Comparison of ENCODE assay signal across 24 cellular contexts in genomic region chr2:47178359-47178758, GRCh38. TPM values are rescaled to one million over a fixed set of nuclear protein-coding genes. Genes with fewer than 3 reads are reported as not detected.
A peak's percentile ranks its signal among the peaks of the same experiment; 100 is the strongest.
DNase-seq lines count a peak whose midpoint lies in the region; ATAC-seq, FAIRE-seq and TF ChIP-seq lines count a peak whose summit lies in the region.
"Had no signal": no experiment of that assay in that cellular context is flagged by ENCODE, and none has a peak within 500 bp of the region (broad histone marks: within the 10 kb centered on the region; RNA-seq: fewer than 3 reads in every experiment).

No MANE protein-coding gene starts in this region.

- H3K56ac ChIP-seq in IMR-90 (ENCODE audit: extremely low read depth, insufficient read depth, low read length) (no peak overlapping the region), H1 (replicated peaks; ENCODE audit: insufficient read length, low read depth, low read length) (no peak overlapping the region)

- peaks cover 21 to 29% of the 10 kb centered on the region in 2 experiments for H3K79me2 ChIP-seq in H1 (ENCODE audit: control insufficient read depth in 1 of 2, insufficient read depth in 2 of 2, low read length in 2 of 2)

- WGBS in IMR-90 (ENCODE audit: extremely low coverage in 2 of 2, insufficient read length in 1 of 2), 2 experiments: 86% methylated on average over 3 of the region's 6 CpGs; no CpG with 5 or more reads in 1 of the 2 experiments
- WGBS in H1 (ENCODE audit: extremely low coverage in 1 of 2, insufficient coverage in 1 of 2, insufficient read length in 1 of 2, insufficient replicate concordance in 2 of 2, low coverage in 1 of 2, low lambda C conversion rate in 2 of 2, missing lambda C conversion rate in 1 of 2), 2 experiments: 39% methylated on average over 6 of the region's 6 CpGs; no CpG with 5 or more reads in 1 of the 2 experiments

- peaks cover 26% of the 10 kb centered on the region for H3K4me1 ChIP-seq in CD4-positive, alpha-beta memory T cell (ENCODE audit: insufficient read depth, low read length)
- H3K4me1 ChIP-seq in IMR-90 (ENCODE audit: control insufficient read depth, insufficient read depth, low read length) (peaks cover 3% of the 10 kb centered on the region; the same call in 1 of the 2 replicates), H1 (replicated peaks in 1 of 4; ENCODE audit: control insufficient read depth in 3 of 4, insufficient read depth in 4 of 4, low read length in 3 of 4) (peaks cover 6 to 18% (median 15%) of the 10 kb centered on the region in 4 experiments; a peak in 6 of 7 replicates), right atrium auricular region (peaks cover 0 to 20% of the 10 kb centered on the region in 2 donors)

- no peaks in the 10 kb centered on the region for H3K36me3 ChIP-seq in CD4-positive, alpha-beta memory T cell (ENCODE audit: insufficient read depth, low read length)
- H3K36me3 ChIP-seq in IMR-90 (ENCODE audit: control insufficient read depth, insufficient read depth, low read length) (peaks cover 3% of the 10 kb centered on the region), H1 (ENCODE audit: control insufficient read depth in 2 of 4, insufficient read depth in 4 of 4, low read length in 3 of 4) (peaks cover 0 to 5% (median 0%) of the 10 kb centered on the region in 4 experiments; a peak in 1 of 8 replicates), right atrium auricular region (no peaks in the 10 kb centered on the region)

- H3K27ac ChIP-seq in CD4-positive, alpha-beta memory T cell (ENCODE audit: low read depth, low read length): no peak overlapping the region
- no peak overlapping the region for H3K27ac ChIP-seq in IMR-90 (ENCODE audit: insufficient read depth, low read length)
- H3K27ac ChIP-seq in H1 (ENCODE audit: low read depth, low read length): no peak overlapping the region
- H3K27ac ChIP-seq in right atrium auricular region: no peak overlapping the region

- no peak overlapping the region for H2AK9ac ChIP-seq in IMR-90 (replicated peaks; ENCODE audit: low read depth, low read length, poor library complexity)

- DNase-seq in CD4-positive, alpha-beta memory T cell: no peak
- DNase-seq in IMR-90 (no peak), H1 (ENCODE audit: low read depth in 1 of 2, low spot score in 2 of 2) (no peak), neural crest cell (ENCODE audit: low read depth, low spot score) (no peak), hepatic stellate cell (ENCODE audit: low spot score) (no peak), right atrium auricular region (ENCODE audit: low spot score) (no peak)
- DNase-seq in activated CD4-positive, alpha-beta T cell treated with anti-CD3 and anti-CD28 coated beads for 1 hour: no peak
- DNase-seq in stimulated activated CD4-positive, alpha-beta T cell treated with anti-CD3 and anti-CD28 coated beads, Interleukin-2, amount 100 ng/mL, for 24 hours: no peak
- DNase-seq: ACHN; C1 segment of cervical spinal cord; COR-L47; GDM1; Kasumi-1; MG63; NCI-H1048; NCI-H1436 treated with DMSO at 0.1 percent for 48 hours; NCI-H2081; NK-92 treated with Interleukin-12 subunit alpha and Interleukin-12 subunit beta, amount 100 ng/mL, for 24 hours; RPMI8226; SHP77 treated with DMSO at 0.1 percent for 48 hours; SK-N-SH had no signal

- in situ Hi-C loops in IMR-90 (cut with MboI; ENCODE audit: low sequenced_read_pairs): no loop called here

- H3K4ac ChIP-seq in IMR-90 (ENCODE audit: low read depth, low read length) (no peak overlapping the region), H1 (replicated peaks; ENCODE audit: insufficient read length, low read depth, low read length) (no peak overlapping the region)

- dilution Hi-C loops in IMR-90 (cut with HindIII; ENCODE audit: low sequenced_read_pairs, unreplicated experiment): no loop called here

- POLR2A ChIA-PET in CD4-positive, alpha-beta memory T cell (lab: Charles Lee; ENCODE audit: partially characterized antibody): interaction anchor here (1.0 kb wide), 1 partner anchor 14 kb away, joined by 3 read pairs; no protein-coding TSS in a partner anchor
- POLR2A ChIA-PET in IMR-90 (lab: Charles Lee; ENCODE audit: unreplicated experiment) (interaction anchor here (0.6 kb wide), 1 partner anchor 421 kb away, joined by 3 read pairs; no protein-coding TSS in a partner anchor), H1 (lab: Charles Lee; ENCODE audit: partially characterized antibody) (interaction anchor here (0.8 to 1.7 kb wide), 4 partner anchors 53 to 87 kb away, joined by 3 to 5 read pairs (median 4); no protein-coding TSS in a partner anchor)

- no peaks in the 10 kb centered on the region for H3K27me3 ChIP-seq in CD4-positive, alpha-beta memory T cell (ENCODE audit: insufficient read depth, low read length)
- H3K27me3 ChIP-seq in IMR-90 (ENCODE audit: control insufficient read depth, insufficient read depth, low read length) (no peaks in the 10 kb centered on the region), H1 (replicated peaks in 1 of 4; ENCODE audit: control insufficient read depth in 3 of 4, extremely low read depth in 1 of 4, insufficient read depth in 3 of 4, low read length in 3 of 4) (no peaks in the 10 kb centered on the region; a peak in 2 of 7 replicates), right atrium auricular region (no peaks in the 10 kb centered on the region)
- H3K27me3 ChIP-seq: MG63 had no signal

- no peak for TF ChIP-seq EP300 in H1 (IDR thresholded peaks at IDR 0.05; ENCODE audit: borderline replicate concordance in 1 of 2, low read depth in 2 of 2, low read length in 2 of 2)

- TF ChIP-seq POLR2A in IMR-90 (IDR thresholded peaks at IDR 0.05; ENCODE audit: low read depth, low read length): no peak
- TF ChIP-seq POLR2A in H1 (IDR thresholded peaks at IDR 0.05; ENCODE audit: control extremely low read depth in 1 of 2, low read depth in 2 of 2, low read length in 2 of 2): no peak

- no peaks in the 10 kb centered on the region for H3K9me3 ChIP-seq in CD4-positive, alpha-beta memory T cell (ENCODE audit: control insufficient read depth in 1 of 2, low read length in 2 of 2)
- H3K9me3 ChIP-seq in IMR-90 (ENCODE audit: control insufficient read depth, insufficient read depth, low read length) (no peaks in the 10 kb centered on the region), H1 (ENCODE audit: insufficient read depth in 2 of 2, low read depth in 1 of 2, low read length in 1 of 2) (no peaks in the 10 kb centered on the region), right atrium auricular region (no peaks in the 10 kb centered on the region)
- H3K9me3 ChIP-seq: MG63, SK-N-SH had no signal

- H2BK12ac ChIP-seq in H1 (ENCODE audit: low read depth, low read length): 0 out of 2 replicates have a peak overlapping the region, but pooled peaks have one; percentile 22

- H2AFZ ChIP-seq in IMR-90 (replicated peaks; ENCODE audit: low read length, poor library complexity): no peak overlapping the region
- no peak overlapping the region for H2AFZ ChIP-seq in H1 (ENCODE audit: low read length)

- intact Hi-C loops in CD4-positive, alpha-beta memory T cell (cut with micrococcal nuclease): no loop called here
- intact Hi-C loops in IMR-90 (cut with micrococcal nuclease): no loop called here

- CTCF ChIA-PET in CD4-positive, alpha-beta memory T cell (lab: Charles Lee; ENCODE audit: partially characterized antibody): interaction anchor here (1.2 kb wide), 1 partner anchor 14 kb away, joined by 3 read pairs; no protein-coding TSS in a partner anchor
- CTCF ChIA-PET in IMR-90 (lab: Yijun Ruan, JAX): no interaction called here
- CTCF ChIA-PET in H1 (lab: Charles Lee; ENCODE audit: partially characterized antibody): interaction anchor here (0.6 to 2.0 kb wide), 4 partner anchors 84 to 145 kb away, joined by 3 to 6 read pairs (median 4); no protein-coding TSS in a partner anchor

- H2BK120ac ChIP-seq in IMR-90 (ENCODE audit: low read depth, low read length): peak overlapping the region; percentile 4; the same call in 1 of the 2 replicates
- H2BK120ac ChIP-seq in H1 (replicated peaks; ENCODE audit: low read depth, low read length): no peak overlapping the region

- H4K20me1 ChIP-seq in IMR-90 (ENCODE audit: insufficient read depth, low read length) (peaks cover 28% of the 10 kb centered on the region), H1 (replicated peaks in 1 of 2; ENCODE audit: control insufficient read depth in 1 of 2, insufficient read depth in 2 of 2, low read length in 2 of 2) (peaks cover 13 to 19% of the 10 kb centered on the region in 2 experiments)

- H3K18ac ChIP-seq in IMR-90 (ENCODE audit: low read depth, low read length) (no peak overlapping the region), H1 (ENCODE audit: extremely low read depth, low read length) (no peak overlapping the region; the same call in 1 of the 2 replicates)

- H3K4me3 Mint-ChIP-seq in CD4-positive, alpha-beta memory T cell: no peak overlapping the region
- H3K4me3 Mint-ChIP-seq in neural crest cell: peak overlapping the region; percentile 100

- no peak for TF ChIP-seq CTCF in IMR-90 (conservative IDR thresholded peaks at IDR 0.05; ENCODE audit: low read depth, low read length)
- TF ChIP-seq CTCF in H1 (IDR thresholded peaks at IDR 0.05; ENCODE audit: control extremely low read depth in 1 of 3, insufficient read depth in 1 of 3, low read depth in 1 of 3, low read length in 3 of 3): no peak
- TF ChIP-seq CTCF in neural crest cell (conservative IDR thresholded peaks at IDR 0.05): no peak
- no peak for TF ChIP-seq CTCF in right atrium auricular region (IDR thresholded peaks at IDR 0.05)

- TF ChIP-seq RAD21 in IMR-90 (IDR thresholded peaks at IDR 0.05; ENCODE audit: low read length) (no peak), H1 (IDR thresholded peaks at IDR 0.05 in 1 of 2, conservative IDR thresholded peaks at IDR 0.05 in 1 of 2; ENCODE audit: low read depth in 2 of 2, low read length in 2 of 2) (no peak)

- no TSS peak for BruUV-seq in IMR-90 (replicated peaks; lab: Mats Ljungman, UMichigan)

- no peak overlapping the region for H3K4me3 ChIP-seq in CD4-positive, alpha-beta memory T cell (ENCODE audit: low read length in 2 of 2)
- H3K4me3 ChIP-seq in IMR-90 (ENCODE audit: insufficient read depth, low read depth, low read length): no peak overlapping the region
- no peak overlapping the region; a peak in 1 of 8 replicates for H3K4me3 ChIP-seq in H1 (ENCODE audit: extremely low read depth in 1 of 4, insufficient read depth in 2 of 4, low read depth in 3 of 4, low read length in 4 of 4)
- no peak overlapping the region for H3K4me3 ChIP-seq in right atrium auricular region
- H3K4me3 ChIP-seq: MG63 had no signal

- H2BK15ac ChIP-seq in IMR-90 (ENCODE audit: low read depth, low read length) (peak overlapping the region; percentile 1; the same call in 2 of the 3 replicates), H1 (ENCODE audit: low read length) (no peak overlapping the region)

- ATAC-seq in IMR-90 (ENCODE audit: low read depth): no peak

- no peak overlapping the region for H4K5ac ChIP-seq in IMR-90 (ENCODE audit: low read depth, low read length)
- H4K5ac ChIP-seq in H1 (ENCODE audit: insufficient read length, low read depth, low read length): no peak overlapping the region

- H2BK20ac ChIP-seq in IMR-90 (ENCODE audit: low read depth, low read length) (no peak overlapping the region), H1 (ENCODE audit: low read length) (no peak overlapping the region)

- H3K79me1 ChIP-seq in IMR-90 (ENCODE audit: low read depth in 1 of 2, low read length in 2 of 2) (peaks cover 3 to 19% of the 10 kb centered on the region in 2 experiments), H1 (ENCODE audit: low read depth, low read length) (no peaks in the 10 kb centered on the region)

- H3K27ac Mint-ChIP-seq in CD4-positive, alpha-beta memory T cell: peak overlapping the region in 4 of 7 donors; percentile 24 to 100 (median 100)
- H3K27ac Mint-ChIP-seq in neural crest cell (ENCODE audit: unreplicated experiment): peak overlapping the region; percentile 69

- H3K4me1 Mint-ChIP-seq in CD4-positive, alpha-beta memory T cell: peaks cover 22 to 45% (median 28%) of the 10 kb centered on the region in 4 donors
- H3K4me1 Mint-ChIP-seq in neural crest cell: peaks cover 55% of the 10 kb centered on the region

- H3K36me3 Mint-ChIP-seq in CD4-positive, alpha-beta memory T cell: peaks cover 0 to 22% of the 10 kb centered on the region in 2 donors
- H3K36me3 Mint-ChIP-seq in neural crest cell (ENCODE audit: low read depth): peaks cover 7% of the 10 kb centered on the region
- H3K36me3 Mint-ChIP-seq: IgD-negative memory B cell had no signal

- H2AK5ac ChIP-seq in IMR-90 (ENCODE audit: low read depth, low read length): peak overlapping the region; percentile 42
- H2AK5ac ChIP-seq in H1 (ENCODE audit: low read depth, low read length): no peak overlapping the region

- no peak overlapping the region for H3K4me2 ChIP-seq in IMR-90 (ENCODE audit: low read depth, low read length)
- peak overlapping the region; percentile 2 to 51 for H3K4me2 ChIP-seq in H1 (ENCODE audit: insufficient read depth in 1 of 2, low read depth in 2 of 2, low read length in 2 of 2)
- H3K4me2 ChIP-seq: SK-N-SH had no signal

- no peak for FAIRE-seq in H1 (lab: Jason Lieb, UNC)
- FAIRE-seq: H54 had no signal

- H3K14ac ChIP-seq in IMR-90 (replicated peaks; ENCODE audit: low read depth, low read length) (no peak overlapping the region; the same call in 1 of the 2 replicates), H1 (ENCODE audit: insufficient read length) (no peak overlapping the region)

- no peak overlapping the region for H4K91ac ChIP-seq in IMR-90 (ENCODE audit: insufficient read depth, low read depth, low read length)
- no peak overlapping the region for H4K91ac ChIP-seq in H1 (replicated peaks; ENCODE audit: insufficient read length, low read length)

- H3K9ac ChIP-seq in IMR-90 (ENCODE audit: low read depth, low read length) (no peak overlapping the region), H1 (replicated peaks in 1 of 4; ENCODE audit: extremely low read depth in 1 of 4, low read depth in 3 of 4, low read length in 3 of 4) (0 out of 7 replicates have a peak overlapping the region, but pooled peaks of 1 of the 4 experiments have one; percentile 13)
- H3K9ac ChIP-seq: SK-N-SH had no signal

- H3K9me1 ChIP-seq in IMR-90 (ENCODE audit: insufficient read depth, low read length): 0 out of 2 replicates have a peak, but pooled peaks cover 7% of the 10 kb centered on the region

- H2BK5ac ChIP-seq in IMR-90 (ENCODE audit: low read depth, low read length, poor library complexity, severe bottlenecking) (no peak overlapping the region), H1 (ENCODE audit: low read depth, low read length) (no peak overlapping the region)

- H4K8ac ChIP-seq in IMR-90 (ENCODE audit: low read depth in 2 of 2, low read length in 2 of 2) (no peak overlapping the region), H1 (ENCODE audit: extremely low read depth, insufficient read depth, low read length) (no peak overlapping the region)

- peaks cover 6% of the 10 kb centered on the region for H3K23me2 ChIP-seq in H1 (ENCODE audit: low read depth, low read length)

- H3K27me3 Mint-ChIP-seq in CD4-positive, alpha-beta memory T cell: peaks cover 4 to 9% of the 10 kb centered on the region in 2 donors
- peaks cover 14% of the 10 kb centered on the region for H3K27me3 Mint-ChIP-seq in neural crest cell (ENCODE audit: low read depth)

- peak overlapping the region; percentile 8; the same call in 1 of the 2 replicates for H3K23ac ChIP-seq in IMR-90 (ENCODE audit: low read depth, low read length)
- H3K23ac ChIP-seq in H1 (ENCODE audit: insufficient read length): no peak overlapping the region

- H3K9me3 Mint-ChIP-seq in CD4-positive, alpha-beta memory T cell: peaks cover 0 to 12% (median 0%) of the 10 kb centered on the region in 8 donors
- no peaks in the 10 kb centered on the region for H3K9me3 Mint-ChIP-seq in neural crest cell

RNA-seq across cellular contexts. Expression of gene CALM2, which starts 2.0 kb away (rescaled TPM):
- 100 to 1,000 TPM; 276 to 293 TPM for total RNA-seq in CD4-positive, alpha-beta memory T cell
- 1,000 to 10,000 TPM in 1 of 2 donors, 100 to 1,000 TPM in 1; 804 to 1,411 TPM for polyA plus RNA-seq in CD4-positive, alpha-beta memory T cell
- total RNA-seq in IMR-90 (2012; rRNA removed) (290 and 1,344 TPM in 2 replicates), neural crest cell (510 and 519 TPM in 2 replicates), right atrium auricular region (100 to 1,000 TPM; 435 to 481 TPM)
- polyA plus RNA-seq in IMR-90 (2012; rRNA removed) (774 and 970 TPM in 2 replicates), H1 (2011; rRNA removed) (137 and 333 TPM in 2 replicates)
- 56.0 and 99.9 TPM in 2 replicates for polyA plus RNA-seq in IMR-90 (2012; cell fraction: cytosol; rRNA removed)
- polyA plus RNA-seq in IMR-90 (2012; cell fraction: nucleus; rRNA removed; ENCODE audit: low replicate concordance): 20.2 and 214 TPM in 2 replicates
- total RNA-seq in H1 (2021; fragmentation: NEBNext Ultra II Directional; extraction: Animal tissue kit (Norgen Biotek cat#: 25700)): 456 and 476 TPM in 2 replicates
- polyA plus RNA-seq in H1 (2011; cell fraction: cytosol; rRNA removed): 433 TPM
- 26.8 TPM for polyA plus RNA-seq in H1 (2011; cell fraction: nucleus; rRNA removed)
- 289 to 574 TPM (median 317 TPM) in 4 replicates for polyA plus RNA-seq in H1 (2012, experiment 1 of 2)
- 276 TPM for polyA plus RNA-seq in H1 (2012, experiment 2 of 2)
- polyA plus RNA-seq in H1 (2013, experiment 1 of 2): 270 TPM
- polyA plus RNA-seq in H1 (2013, experiment 2 of 2): 276 TPM
- polyA minus RNA-seq in H1 (2011; rRNA and poly(A)+ RNA removed): 58.3 and 61.2 TPM in 2 replicates
- polyA minus RNA-seq in H1 (2011; cell fraction: cytosol; rRNA and poly(A)+ RNA removed): 82.9 TPM
- polyA minus RNA-seq in H1 (2011; cell fraction: nucleus; rRNA and poly(A)+ RNA removed): 70.2 TPM

RNA-seq across cellular contexts. Expression of gene STPG4, which starts 23.3 kb away (rescaled TPM):
- total RNA-seq in CD4-positive, alpha-beta memory T cell: under 1 TPM; 0.58 to 0.72 TPM
- polyA plus RNA-seq in CD4-positive, alpha-beta memory T cell: not detected
- total RNA-seq in IMR-90 (2012; rRNA removed): 0.18 and 0.28 TPM in 2 replicates
- polyA plus RNA-seq in IMR-90 (2012; rRNA removed): 0.06 and 0.12 TPM in 2 replicates
- not detected in 2 replicates for polyA plus RNA-seq in IMR-90 (2012; cell fraction: cytosol; rRNA removed)
- 0.18 and 0.49 TPM in 2 replicates for polyA plus RNA-seq in IMR-90 (2012; cell fraction: nucleus; rRNA removed; ENCODE audit: low replicate concordance)
- 0.27 and 0.28 TPM in 2 replicates for total RNA-seq in H1 (2021; fragmentation: NEBNext Ultra II Directional; extraction: Animal tissue kit (Norgen Biotek cat#: 25700))
- polyA plus RNA-seq in H1 (2011; rRNA removed): not detected in 2 replicates
- polyA plus RNA-seq in H1 (2011; cell fraction: cytosol; rRNA removed): not detected
- polyA plus RNA-seq in H1 (2011; cell fraction: nucleus; rRNA removed): 0.20 TPM
- polyA plus RNA-seq in H1 (2012, experiment 1 of 2): 0.21 TPM in 1 of 4 replicates, not detected in the others
- not detected for polyA plus RNA-seq in H1 (2012, experiment 2 of 2)
- polyA plus RNA-seq in H1 (2013, experiment 1 of 2): 0.08 TPM
- polyA plus RNA-seq in H1 (2013, experiment 2 of 2): 0.11 TPM
- polyA minus RNA-seq in H1 (2011; rRNA and poly(A)+ RNA removed): not detected in 2 replicates
- not detected for polyA minus RNA-seq in H1 (2011; cell fraction: cytosol; rRNA and poly(A)+ RNA removed)
- polyA minus RNA-seq in H1 (2011; cell fraction: nucleus; rRNA and poly(A)+ RNA removed): 0.90 TPM
- total RNA-seq in neural crest cell: 0.26 and 0.34 TPM in 2 replicates
- not detected for total RNA-seq in right atrium auricular region
- total RNA-seq: NCI-H460 had no signal
- polyA plus RNA-seq: IgD-negative memory B cell had no signal
